Comparison of ENCODE assay signal across 23 cellular contexts in genomic region chr10:1267148-1267547, GRCh38.
DNase-seq lines count a peak whose midpoint lies in the region; ATAC-seq, FAIRE-seq and TF ChIP-seq lines count a peak whose summit lies in the region.
"Had no signal": no experiment of that assay in that cellular context is flagged by ENCODE, and none has a peak within 500 bp of the region (broad histone marks: within the 10 kb centered on the region; RNA-seq: fewer than 3 reads in every experiment).

No MANE protein-coding gene starts in this region.

- peak; percentile 4 for DNase-seq in activated CD8-positive, alpha-beta T cell treated with anti-CD3 and anti-CD28 coated beads, Interleukin-2, amount 10 ng/mL, durations not matched to agents 7 days and 5 days
- no peak for DNase-seq in activated CD8-positive, alpha-beta T cell treated with anti-CD3 and anti-CD28 coated beads for 36 hours
- DNase-seq in ecto neural progenitor cell (ENCODE audit: low spot score), result peak; percentile 15
- DNase-seq in neural progenitor cell (ENCODE audit: low spot score), result no peak
- no peak for DNase-seq in AG20443 (ENCODE audit: low spot score)
- no peak for DNase-seq in GM19239 (ENCODE audit: insufficient read length, low spot score)
- DNase-seq: 8988T; ACHN; AML-193; Caco-2; Calu3; CD4-positive, alpha-beta T cell; CD8-positive, alpha-beta T cell; DMS79 treated with DMSO at 0.1 percent for 48 hours; GF-D8 had no signal

- H3K4me3 ChIP-seq in neural progenitor cell, result no peak overlapping the region
- H3K4me3 ChIP-seq: BLaER1 treated with 17β-estradiol and CSF1 and Interleukin-3, amounts not matched to agents 10 nM and 100 nM had no signal

- H3K27me3 ChIP-seq in neural progenitor cell, result no peaks in the 10 kb centered on the region
- H3K27me3 ChIP-seq: BLaER1 treated with 17β-estradiol and CSF1 and Interleukin-3, amounts not matched to agents 10 nM and 100 nM had no signal

- H3K9me3 Mint-ChIP-seq in activated CD8-positive, alpha-beta T cell treated with anti-CD3 and anti-CD28 coated beads, Interleukin-2, amount 10 ng/mL, durations not matched to agents 7 days and 5 days (ENCODE audit: insufficient read depth), result peaks cover 3% of the 10 kb centered on the region
- peaks cover 2% of the 10 kb centered on the region for H3K9me3 Mint-ChIP-seq in activated CD8-positive, alpha-beta T cell treated with anti-CD3 and anti-CD28 coated beads for 36 hours
- peaks cover 3% of the 10 kb centered on the region for H3K9me3 Mint-ChIP-seq in neural progenitor cell
- H3K9me3 Mint-ChIP-seq: CD4-positive, alpha-beta T cell; CD8-positive, alpha-beta T cell had no signal

- POLR2A ChIA-PET in activated CD8-positive, alpha-beta T cell treated with anti-CD3 and anti-CD28 coated beads, Interleukin-2, amount 10 ng/mL, durations not matched to agents 7 days and 5 days (lab: Charles Lee), result no interaction called here
- POLR2A ChIA-PET in activated CD8-positive, alpha-beta T cell treated with anti-CD3 and anti-CD28 coated beads for 36 hours (lab: Charles Lee), result no interaction called here

- H3K4me1 Mint-ChIP-seq in activated CD8-positive, alpha-beta T cell treated with anti-CD3 and anti-CD28 coated beads, Interleukin-2, amount 10 ng/mL, durations not matched to agents 7 days and 5 days (ENCODE audit: low read depth), result no peaks in the 10 kb centered on the region
- H3K4me1 Mint-ChIP-seq in activated CD8-positive, alpha-beta T cell treated with anti-CD3 and anti-CD28 coated beads for 36 hours (ENCODE audit: low read depth), result peaks cover 5% of the 10 kb centered on the region
- peaks cover 54% of the 10 kb centered on the region for H3K4me1 Mint-ChIP-seq in neural progenitor cell
- H3K4me1 Mint-ChIP-seq: B cell had no signal

- no peak overlapping the region for H3K4me3 Mint-ChIP-seq in activated CD8-positive, alpha-beta T cell treated with anti-CD3 and anti-CD28 coated beads, Interleukin-2, amount 10 ng/mL, durations not matched to agents 7 days and 5 days
- H3K4me3 Mint-ChIP-seq in activated CD8-positive, alpha-beta T cell treated with anti-CD3 and anti-CD28 coated beads for 36 hours, result no peak overlapping the region
- no peak overlapping the region for H3K4me3 Mint-ChIP-seq in neural progenitor cell
- H3K4me3 Mint-ChIP-seq: B cell; CD4-positive, alpha-beta T cell; CD8-positive, alpha-beta T cell had no signal

- H3K27ac Mint-ChIP-seq in activated CD8-positive, alpha-beta T cell treated with anti-CD3 and anti-CD28 coated beads, Interleukin-2, amount 10 ng/mL, durations not matched to agents 7 days and 5 days, result no peak overlapping the region
- H3K27ac Mint-ChIP-seq in activated CD8-positive, alpha-beta T cell treated with anti-CD3 and anti-CD28 coated beads for 36 hours, result no peak overlapping the region
- H3K27ac Mint-ChIP-seq in neural progenitor cell, result no peak overlapping the region
- H3K27ac Mint-ChIP-seq: B cell; CD4-positive, alpha-beta T cell; CD8-positive, alpha-beta T cell had no signal

- H3K36me3 ChIP-seq in neural progenitor cell, result no peaks in the 10 kb centered on the region
- H3K36me3 ChIP-seq: BLaER1 treated with 17β-estradiol and CSF1 and Interleukin-3, amounts not matched to agents 10 nM and 100 nM had no signal

- H3K36me3 Mint-ChIP-seq in activated CD8-positive, alpha-beta T cell treated with anti-CD3 and anti-CD28 coated beads, Interleukin-2, amount 10 ng/mL, durations not matched to agents 7 days and 5 days (ENCODE audit: low read depth), result no peaks in the 10 kb centered on the region
- H3K36me3 Mint-ChIP-seq in activated CD8-positive, alpha-beta T cell treated with anti-CD3 and anti-CD28 coated beads for 36 hours (ENCODE audit: low read depth), result no peaks in the 10 kb centered on the region
- no peaks in the 10 kb centered on the region for H3K36me3 Mint-ChIP-seq in neural progenitor cell
- H3K36me3 Mint-ChIP-seq: CD8-positive, alpha-beta T cell had no signal

- no peaks in the 10 kb centered on the region for H3F3A ChIP-seq in neural progenitor cell (ENCODE audit: low read depth)

- peak overlapping the region; percentile 76 for H2AFZ ChIP-seq in neural progenitor cell (replicated peaks)

- CTCF ChIA-PET in activated CD8-positive, alpha-beta T cell treated with anti-CD3 and anti-CD28 coated beads, Interleukin-2, amount 10 ng/mL, durations not matched to agents 7 days and 5 days (lab: Charles Lee), result no interaction called here
- CTCF ChIA-PET in activated CD8-positive, alpha-beta T cell treated with anti-CD3 and anti-CD28 coated beads for 36 hours (lab: Charles Lee), result no interaction called here

- ATAC-seq in activated CD8-positive, alpha-beta T cell treated with anti-CD3 and anti-CD28 coated beads, Interleukin-2, amount 10 ng/mL, durations not matched to agents 7 days and 5 days, result no peak
- ATAC-seq in activated CD8-positive, alpha-beta T cell treated with anti-CD3 and anti-CD28 coated beads for 36 hours, result no peak
- no peak for ATAC-seq in GM18517 (IDR thresholded peaks at IDR 0.05; ENCODE audit: unreplicated experiment)
- ATAC-seq: CD8-positive, alpha-beta T cell had no signal

- H4K20me1 ChIP-seq in neural progenitor cell (ENCODE audit: low read depth), result no peaks in the 10 kb centered on the region
- H4K20me1 ChIP-seq: BLaER1 treated with 17β-estradiol and CSF1 and Interleukin-3, amounts not matched to agents 10 nM and 100 nM had no signal

- intact Hi-C loops in activated CD8-positive, alpha-beta T cell treated with anti-CD3 and anti-CD28 coated beads for 36 hours (cut with micrococcal nuclease), result no loop called here

- peaks cover 14% of the 10 kb centered on the region for H3K27me3 Mint-ChIP-seq in activated CD8-positive, alpha-beta T cell treated with anti-CD3 and anti-CD28 coated beads, Interleukin-2, amount 10 ng/mL, durations not matched to agents 7 days and 5 days (ENCODE audit: low read depth)
- no peaks in the 10 kb centered on the region for H3K27me3 Mint-ChIP-seq in activated CD8-positive, alpha-beta T cell treated with anti-CD3 and anti-CD28 coated beads for 36 hours
- H3K27me3 Mint-ChIP-seq in neural progenitor cell (ENCODE audit: insufficient read depth, low read depth), result peaks cover 4% of the 10 kb centered on the region
- H3K27me3 Mint-ChIP-seq: CD4-positive, alpha-beta T cell had no signal

- H3K9ac ChIP-seq in neural progenitor cell, result no peak overlapping the region
- H3K9ac ChIP-seq: BLaER1 treated with 17β-estradiol and CSF1 and Interleukin-3, amounts not matched to agents 10 nM and 100 nM had no signal

- no peaks in the 10 kb centered on the region for H3K9me3 ChIP-seq in neural progenitor cell (ENCODE audit: low read depth)
- H3K9me3 ChIP-seq: BLaER1 treated with 17β-estradiol and CSF1 and Interleukin-3, amounts not matched to agents 10 nM and 100 nM; Caco-2 had no signal

- H3K4me1 ChIP-seq in neural progenitor cell, result peaks cover 7% of the 10 kb centered on the region
- H3K4me1 ChIP-seq: Caco-2 had no signal

- no peak overlapping the region for H3K4me2 ChIP-seq in neural progenitor cell
- H3K4me2 ChIP-seq: BLaER1 treated with 17β-estradiol and CSF1 and Interleukin-3, amounts not matched to agents 10 nM and 100 nM had no signal

- no peak for FAIRE-seq in GM19239 (lab: Jason Lieb, UNC)
- FAIRE-seq: A204.1, D721Med, G401.6, GM12891 had no signal

- H3K79me2 ChIP-seq in neural progenitor cell (ENCODE audit: low read depth), result no peaks in the 10 kb centered on the region

- H3K27ac ChIP-seq in neural progenitor cell, result no peak overlapping the region
- H3K27ac ChIP-seq: BLaER1 treated with 17β-estradiol and CSF1 and Interleukin-3, amounts not matched to agents 10 nM and 100 nM; C4-2B had no signal

- TF ChIP-seq CTCF in activated CD8-positive, alpha-beta T cell treated with anti-CD3 and anti-CD28 coated beads for 36 hours (IDR thresholded peaks at IDR 0.05), result no peak
- TF ChIP-seq CTCF in neural progenitor cell (IDR thresholded peaks at IDR 0.05), result no peak

Comparison
In these comparisons a context has a peak if more than half of its experiments do, and no peak if none do; other contexts are left out.
1. DNase-seq: peak in activated CD8-positive, alpha-beta T cell treated with anti-CD3 and anti-CD28 coated beads, Interleukin-2, amount 10 ng/mL, durations not matched to agents 7 days and 5 days (single experiment) and ecto neural progenitor cell (single experiment); none in activated CD8-positive, alpha-beta T cell treated with anti-CD3 and anti-CD28 coated beads for 36 hours (single experiment), neural progenitor cell (single experiment), AG20443 (single experiment) and GM19239 (single experiment).